In genomic region chr6:3333263-3333662, GRCh38 we compare ENCODE assay signal across 13 cellular contexts.
DNase-seq lines count a peak whose midpoint lies in the region; ATAC-seq, FAIRE-seq and TF ChIP-seq lines count a peak whose summit lies in the region.
"Had no signal": no experiment of that assay in that cellular context is flagged by ENCODE, and none has a peak within 500 bp of the region (broad histone marks: within the 10 kb centered on the region; RNA-seq: fewer than 3 reads in every experiment).

No MANE protein-coding gene starts in this region.

- peak; percentile 65 for ATAC-seq in GM18505 (IDR thresholded peaks at IDR 0.05; ENCODE audit: unreplicated experiment)
- peak; percentile 68 for ATAC-seq in GM21390 (IDR thresholded peaks at IDR 0.05; ENCODE audit: unreplicated experiment)
- peak; percentile 83 for ATAC-seq in HG03103 (IDR thresholded peaks at IDR 0.05; ENCODE audit: low read depth, unreplicated experiment)
- ATAC-seq: SK-N-SH treated with all-trans-retinoic acid at 6 μM for 48 hours had no signal

- no peak overlapping the region for H3K9ac ChIP-seq in H1 (replicated peaks in 1 of 4; ENCODE audit: extremely low read depth in 1 of 4, low read depth in 3 of 4, low read length in 3 of 4)

- intact Hi-C loops in breast epithelium (cut with DNase I; ENCODE audit: low total_unique reads) (no loop called here), A673 (cut with micrococcal nuclease; ENCODE audit: unreplicated experiment) (no loop called here)

- POLR2A ChIA-PET in H1 (lab: Charles Lee; ENCODE audit: partially characterized antibody), result interaction anchor here (1.1 kb wide), 1 partner anchor 8 kb away, joined by 3 read pairs; no protein-coding TSS in a partner anchor
- POLR2A ChIA-PET in A673 (lab: Charles Lee; ENCODE audit: low non-redundant PET), result no interaction called here

- H3K23me2 ChIP-seq in H1 (ENCODE audit: low read depth, low read length), result no peaks in the 10 kb centered on the region

- H3K36me3 ChIP-seq in H1 (ENCODE audit: control insufficient read depth in 2 of 4, insufficient read depth in 4 of 4, low read length in 3 of 4) (no peaks in the 10 kb centered on the region), breast epithelium (no peaks in the 10 kb centered on the region), A673 (ENCODE audit: insufficient read depth, low read length, poor library complexity, severe bottlenecking) (no peaks in the 10 kb centered on the region)
- H3K36me3 ChIP-seq: upper lobe of left lung had no signal

- no peak for TF ChIP-seq EP300 in H1 (IDR thresholded peaks at IDR 0.05; ENCODE audit: borderline replicate concordance in 1 of 2, low read depth in 2 of 2, low read length in 2 of 2)

- H3K4me3 ChIP-seq in H1 (ENCODE audit: extremely low read depth in 1 of 4, insufficient read depth in 2 of 4, low read depth in 3 of 4, low read length in 4 of 4), result no peak overlapping the region
- H3K4me3 ChIP-seq in breast epithelium, result no peak overlapping the region
- H3K4me3 ChIP-seq in A673 (ENCODE audit: low read depth, low read length, poor library complexity, severe bottlenecking), result no peak overlapping the region
- H3K4me3 ChIP-seq: smooth muscle cell, upper lobe of left lung had no signal

- peaks cover 0 to 27% of the 10 kb centered on the region in 2 experiments; a peak in 3 of 4 replicates for H3K79me2 ChIP-seq in H1 (ENCODE audit: control insufficient read depth in 1 of 2, insufficient read depth in 2 of 2, low read length in 2 of 2)

- no peak overlapping the region; the same call in 1 of the 2 replicates for H4K8ac ChIP-seq in H1 (ENCODE audit: extremely low read depth, insufficient read depth, low read length)

- no peak overlapping the region for H3K23ac ChIP-seq in H1 (ENCODE audit: insufficient read length)

- H2BK15ac ChIP-seq in H1 (ENCODE audit: low read length), result no peak overlapping the region

- H3K9me3 ChIP-seq in H1 (ENCODE audit: insufficient read depth in 2 of 2, low read depth in 1 of 2, low read length in 1 of 2) (no peaks in the 10 kb centered on the region), breast epithelium (no peaks in the 10 kb centered on the region), A673 (ENCODE audit: low read depth, low read length, poor library complexity, severe bottlenecking) (no peaks in the 10 kb centered on the region)
- H3K9me3 ChIP-seq: upper lobe of left lung had no signal

- DNase-seq in H1 (ENCODE audit: low read depth in 1 of 2, low spot score in 2 of 2), result no peak
- DNase-seq in breast epithelium (ENCODE audit: low spot score in 2 of 2), result no peak
- DNase-seq in NCI-H2196 treated with DMSO at 0.1 percent for 48 hours (lab: John Stamatoyannopoulos, UW; ENCODE audit: unreplicated experiment), result no peak
- no peak for DNase-seq in mucosa of gallbladder (ENCODE audit: low spot score)
- no peak for DNase-seq in A673 (ENCODE audit: low spot score)
- DNase-seq: activated gamma-delta T cell treated with Interleukin-2 at 50 U/mL for 16 hours; NK-92 treated with Interleukin-12 subunit alpha and Interleukin-12 subunit beta, amount 100 ng/mL, for 24 hours; upper lobe of left lung had no signal

- no peak overlapping the region for H3K27ac ChIP-seq in H1 (ENCODE audit: low read depth, low read length)
- no peak overlapping the region for H3K27ac ChIP-seq in breast epithelium
- H3K27ac ChIP-seq in A673 (ENCODE audit: low read depth, low read length, poor library complexity, severe bottlenecking), result no peak overlapping the region
- H3K27ac ChIP-seq: upper lobe of left lung had no signal

- TF ChIP-seq POLR2A in GM18505 (IDR thresholded peaks at IDR 0.05; ENCODE audit: borderline replicate concordance, extremely low read depth, insufficient read depth, insufficient read length) (no peak), H1 (IDR thresholded peaks at IDR 0.05; ENCODE audit: control extremely low read depth in 1 of 2, low read depth in 2 of 2, low read length in 2 of 2) (no peak), breast epithelium (IDR thresholded peaks at IDR 0.05) (no peak)

- no peak for TF ChIP-seq RAD21 in H1 (IDR thresholded peaks at IDR 0.05 in 1 of 2, conservative IDR thresholded peaks at IDR 0.05 in 1 of 2; ENCODE audit: low read depth in 2 of 2, low read length in 2 of 2)

- no peak overlapping the region; the same call in 1 of the 2 replicates for H2BK5ac ChIP-seq in H1 (ENCODE audit: low read depth, low read length)

- no peaks in the 10 kb centered on the region for H4K20me1 ChIP-seq in H1 (replicated peaks in 1 of 2; ENCODE audit: control insufficient read depth in 1 of 2, insufficient read depth in 2 of 2, low read length in 2 of 2)

- H3K4me2 ChIP-seq in H1 (ENCODE audit: insufficient read depth in 1 of 2, low read depth in 2 of 2, low read length in 2 of 2), result 0 out of 4 replicates have a peak overlapping the region, but pooled peaks of 1 of the 2 experiments have one; percentile 11
- H3K4me2 ChIP-seq: smooth muscle cell had no signal

- CTCF ChIA-PET in H1 (lab: Charles Lee; ENCODE audit: partially characterized antibody), result interaction anchor here (0.9 to 1.2 kb wide), 3 partner anchors 13 to 207 kb away, joined by 3 read pairs; no protein-coding TSS in a partner anchor
- CTCF ChIA-PET in A673 (lab: Charles Lee), result no interaction called here

- TF ChIP-seq CTCF in H1 (IDR thresholded peaks at IDR 0.05; ENCODE audit: control extremely low read depth in 1 of 3, insufficient read depth in 1 of 3, low read depth in 1 of 3, low read length in 3 of 3) (no peak), breast epithelium (IDR thresholded peaks at IDR 0.05) (no peak), A673 (conservative IDR thresholded peaks at IDR 0.05; ENCODE audit: low read depth, low read length) (no peak)

- H3K27me3 ChIP-seq in H1 (replicated peaks in 1 of 4; ENCODE audit: control insufficient read depth in 3 of 4, extremely low read depth in 1 of 4, insufficient read depth in 3 of 4, low read length in 3 of 4) (no peaks in the 10 kb centered on the region), breast epithelium (no peaks in the 10 kb centered on the region), A673 (replicated peaks; ENCODE audit: insufficient read depth, low read depth, low read length, poor library complexity) (no peaks in the 10 kb centered on the region)
- H3K27me3 ChIP-seq: upper lobe of left lung had no signal

- 60% methylated on average over 6 of the region's 6 CpGs; no CpG with 5 or more reads in 1 of the 2 experiments for WGBS in H1 (ENCODE audit: extremely low coverage in 1 of 2, insufficient coverage in 1 of 2, insufficient read length in 1 of 2, insufficient replicate concordance in 2 of 2, low coverage in 1 of 2, low lambda C conversion rate in 2 of 2, missing lambda C conversion rate in 1 of 2), 2 experiments

- no peak overlapping the region for H2BK20ac ChIP-seq in H1 (ENCODE audit: low read length)

- no TSS peak for BruUV-seq in A673 (replicated peaks; lab: Mats Ljungman, UMichigan)

- H4K91ac ChIP-seq in H1 (replicated peaks; ENCODE audit: insufficient read length, low read length), result no peak overlapping the region

- H2AK5ac ChIP-seq in H1 (ENCODE audit: low read depth, low read length), result no peak overlapping the region

- no peak for FAIRE-seq in H1 (lab: Jason Lieb, UNC)

- no peak overlapping the region for H2BK120ac ChIP-seq in H1 (replicated peaks; ENCODE audit: low read depth, low read length)

- peaks cover 10 to 22% (median 18%) of the 10 kb centered on the region in 4 experiments for H3K4me1 ChIP-seq in H1 (replicated peaks in 1 of 4; ENCODE audit: control insufficient read depth in 3 of 4, insufficient read depth in 4 of 4, low read length in 3 of 4)
- peaks cover 0 to 4% of the 10 kb centered on the region in 2 donors for H3K4me1 ChIP-seq in breast epithelium
- H3K4me1 ChIP-seq in A673 (ENCODE audit: insufficient read depth, low read length, poor library complexity, severe bottlenecking), result peaks cover 10% of the 10 kb centered on the region

- no peak overlapping the region for H3K56ac ChIP-seq in H1 (replicated peaks; ENCODE audit: insufficient read length, low read depth, low read length)

- H3K4ac ChIP-seq in H1 (replicated peaks; ENCODE audit: insufficient read length, low read depth, low read length), result no peak overlapping the region

- no peak overlapping the region for H3K14ac ChIP-seq in H1 (ENCODE audit: insufficient read length)

- no peak overlapping the region for H2AFZ ChIP-seq in H1 (ENCODE audit: low read length)

- 0 out of 2 replicates have a peak overlapping the region, but pooled peaks have one; percentile 2 for H3K18ac ChIP-seq in H1 (ENCODE audit: extremely low read depth, low read length)

- peaks cover 10% of the 10 kb centered on the region; the same call in 1 of the 2 replicates for H3K79me1 ChIP-seq in H1 (ENCODE audit: low read depth, low read length)

- no peak overlapping the region; the same call in 1 of the 2 replicates for H2BK12ac ChIP-seq in H1 (ENCODE audit: low read depth, low read length)

- no peak overlapping the region for H4K5ac ChIP-seq in H1 (ENCODE audit: insufficient read length, low read depth, low read length)

TF ChIP-seq in H1, 55 proteins besides CTCF, POLR2A, EP300 and RAD21:
- TF ChIP-seq CTBP2 (IDR thresholded peaks at IDR 0.05; ENCODE audit: borderline replicate concordance, insufficient read depth, insufficient read length, low read length), result no peak
